1 cellular context compared by ENCODE assay signal in the genomic region with DNA sequence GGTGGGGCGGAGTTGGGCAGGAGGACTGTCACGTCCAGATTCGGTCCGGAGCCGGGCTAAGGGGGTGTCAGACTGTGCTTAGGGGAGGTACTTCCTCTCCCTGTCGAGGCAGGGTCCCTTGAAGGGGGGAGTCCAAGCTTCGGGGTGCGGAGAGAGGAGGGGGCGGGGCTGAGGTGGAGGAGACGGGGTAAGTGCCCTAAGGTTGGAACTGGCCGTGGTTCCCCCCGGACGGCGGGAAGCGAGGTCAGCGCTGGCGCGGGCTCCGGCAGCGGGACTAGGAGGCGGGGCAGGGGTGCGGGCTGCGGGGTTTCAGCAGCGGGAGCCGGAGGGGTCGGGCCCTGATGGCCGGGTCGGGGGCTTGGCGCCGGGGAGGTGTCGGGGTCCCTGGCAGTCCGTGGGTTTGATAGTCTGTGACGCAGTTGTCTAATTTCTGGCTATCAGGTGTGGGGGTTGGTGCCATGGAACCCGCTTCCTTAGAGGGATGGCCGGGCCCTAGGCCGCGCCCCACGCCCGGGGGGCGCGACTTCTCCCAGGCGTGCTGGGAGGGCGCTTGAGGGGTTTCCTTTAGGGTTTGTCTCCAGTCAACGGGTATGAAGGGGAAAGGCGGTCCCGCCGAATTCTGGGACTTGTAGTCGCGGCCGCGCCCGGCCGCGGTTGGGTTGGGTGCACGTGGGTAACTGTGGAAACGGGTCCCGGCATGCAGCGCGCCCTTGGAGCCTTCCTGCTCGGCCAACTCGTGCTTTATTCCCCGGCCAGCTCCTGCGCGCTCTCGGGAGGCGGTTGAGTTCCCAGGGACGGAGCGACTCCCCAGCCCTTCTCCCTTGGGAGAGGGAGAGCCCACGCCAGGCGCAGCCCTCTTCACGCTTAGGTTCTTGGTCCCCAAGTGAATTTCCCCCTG.
TF ChIP-seq lines count a peak whose summit lies in the region.

No MANE protein-coding gene starts in this region.

TF ChIP-seq in K562, 482 proteins besides CTCF, POLR2A, EP300 and RAD21 (continued from another document and continues in another):
- TF ChIP-seq, protein P1, sequence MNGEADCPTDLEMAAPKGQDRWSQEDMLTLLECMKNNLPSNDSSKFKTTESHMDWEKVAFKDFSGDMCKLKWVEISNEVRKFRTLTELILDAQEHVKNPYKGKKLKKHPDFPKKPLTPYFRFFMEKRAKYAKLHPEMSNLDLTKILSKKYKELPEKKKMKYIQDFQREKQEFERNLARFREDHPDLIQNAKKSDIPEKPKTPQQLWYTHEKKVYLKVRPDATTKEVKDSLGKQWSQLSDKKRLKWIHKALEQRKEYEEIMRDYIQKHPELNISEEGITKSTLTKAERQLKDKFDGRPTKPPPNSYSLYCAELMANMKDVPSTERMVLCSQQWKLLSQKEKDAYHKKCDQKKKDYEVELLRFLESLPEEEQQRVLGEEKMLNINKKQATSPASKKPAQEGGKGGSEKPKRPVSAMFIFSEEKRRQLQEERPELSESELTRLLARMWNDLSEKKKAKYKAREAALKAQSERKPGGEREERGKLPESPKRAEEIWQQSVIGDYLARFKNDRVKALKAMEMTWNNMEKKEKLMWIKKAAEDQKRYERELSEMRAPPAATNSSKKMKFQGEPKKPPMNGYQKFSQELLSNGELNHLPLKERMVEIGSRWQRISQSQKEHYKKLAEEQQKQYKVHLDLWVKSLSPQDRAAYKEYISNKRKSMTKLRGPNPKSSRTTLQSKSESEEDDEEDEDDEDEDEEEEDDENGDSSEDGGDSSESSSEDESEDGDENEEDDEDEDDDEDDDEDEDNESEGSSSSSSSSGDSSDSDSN (IDR thresholded peaks at IDR 0.05; ENCODE audit: borderline replicate concordance in 1 of 2, low read depth in 2 of 2, low read length in 2 of 2): 0 out of 4 replicates have a peak, but pooled peaks of 1 of the 2 experiments have one; percentile 20
- TF ChIP-seq ESRRB (CRISPR knock-in tag; IDR thresholded peaks at IDR 0.05; ENCODE audit: borderline replicate concordance) (no peak), CBX2 (IDR thresholded peaks at IDR 0.05; ENCODE audit: insufficient read depth, low read length, poor library complexity, severe bottlenecking) (no peak), L3MBTL2 (IDR thresholded peaks at IDR 0.05) (peak; percentile 77), ZNF780A (CRISPR knock-in tag; IDR thresholded peaks at IDR 0.05) (no peak), MAX (CRISPR knock-in tag; IDR thresholded peaks at IDR 0.05) (peak; percentile 82), MITF (IDR thresholded peaks at IDR 0.05) (peak; percentile 43; the same call in 1 of the 2 replicates), ATF2 (CRISPR knock-in tag; IDR thresholded peaks at IDR 0.05) (no peak), MYNN (IDR thresholded peaks at IDR 0.05) (no peak), MYNN (CRISPR knock-in tag; IDR thresholded peaks at IDR 0.05) (no peak), MAZ (CRISPR knock-in tag; conservative IDR thresholded peaks at IDR 0.05 in 1 of 2, IDR thresholded peaks at IDR 0.05 in 1 of 2) (peak in 1 of 2 experiments; percentile 8; a peak in 1 of 4 replicates), RBBP5 (IDR thresholded peaks at IDR 0.05; ENCODE audit: borderline replicate concordance, insufficient read depth, low read length, poor library complexity, severe bottlenecking) (peak; percentile 68), KDM5B (IDR thresholded peaks at IDR 0.05; ENCODE audit: insufficient replicate concordance, low read depth, low read length) (peak; percentile 55), SMAD4 (CRISPR knock-in tag; conservative IDR thresholded peaks at IDR 0.05) (no peak), SETDB1 (IDR thresholded peaks at IDR 0.05; ENCODE audit: low read length) (no peak), SIRT6 (IDR thresholded peaks at IDR 0.05; ENCODE audit: low read depth, low read length) (no peak), MLLT1 (IDR thresholded peaks at IDR 0.05) (0 out of 4 replicates have a peak, but pooled peaks of 1 of the 2 experiments have one; percentile 36), ZNF143 (CRISPR knock-in tag; IDR thresholded peaks at IDR 0.05) (peak; percentile 82), ZNF583 (CRISPR knock-in tag; IDR thresholded peaks at IDR 0.05) (no peak), RBM14 (IDR thresholded peaks at IDR 0.05; ENCODE audit: borderline replicate concordance, insufficient read depth, low read depth, low read length) (no peak), REST (CRISPR knock-in tag; IDR thresholded peaks at IDR 0.05; ENCODE audit: low read depth) (peak; percentile 38; the same call in 1 of the 2 replicates), JUND (IDR thresholded peaks at IDR 0.05; ENCODE audit: borderline replicate concordance, low read depth, low read length) (peak; percentile 3; the same call in 1 of the 2 replicates), JUND (tag; IDR thresholded peaks at IDR 0.05; ENCODE audit: borderline replicate concordance, low read depth, low read length) (no peak), EP400 (IDR thresholded peaks at IDR 0.05) (peak; percentile 84; the same call in 1 of the 2 replicates), HCFC1 (IDR thresholded peaks at IDR 0.05; ENCODE audit: low read depth, low read length) (peak; percentile 88), ZNF436 (CRISPR knock-in tag; IDR thresholded peaks at IDR 0.05) (no peak), ZNF785 (CRISPR knock-in tag; IDR thresholded peaks at IDR 0.05) (no peak), ZNF311 (CRISPR knock-in tag; IDR thresholded peaks at IDR 0.05) (no peak), ZFP36 (IDR thresholded peaks at IDR 0.05; ENCODE audit: low read depth, low read length, partially characterized antibody) (no peak), CXXC5 (CRISPR knock-in tag; IDR thresholded peaks at IDR 0.05) (peak; percentile 57; the same call in 1 of the 2 replicates), NFE2L1 (tag; IDR thresholded peaks at IDR 0.05; ENCODE audit: borderline replicate concordance, low read depth) (no peak), ZKSCAN1 (IDR thresholded peaks at IDR 0.05; ENCODE audit: low read depth, low read length) (no peak), CCNT2 (IDR thresholded peaks at IDR 0.05; ENCODE audit: borderline replicate concordance, extremely low read depth, insufficient read length, low read depth, low read length) (peak; percentile 49), STAT5A (IDR thresholded peaks at IDR 0.05; ENCODE audit: borderline replicate concordance, low read length) (no peak), GATAD2A (IDR thresholded peaks at IDR 0.05) (0 out of 2 replicates have a peak, but pooled peaks have one; percentile 5), PCBP2 (IDR thresholded peaks at IDR 0.05; ENCODE audit: low read depth, low read length, poor library complexity, severe bottlenecking) (no peak)
- TF ChIP-seq, protein P2, sequence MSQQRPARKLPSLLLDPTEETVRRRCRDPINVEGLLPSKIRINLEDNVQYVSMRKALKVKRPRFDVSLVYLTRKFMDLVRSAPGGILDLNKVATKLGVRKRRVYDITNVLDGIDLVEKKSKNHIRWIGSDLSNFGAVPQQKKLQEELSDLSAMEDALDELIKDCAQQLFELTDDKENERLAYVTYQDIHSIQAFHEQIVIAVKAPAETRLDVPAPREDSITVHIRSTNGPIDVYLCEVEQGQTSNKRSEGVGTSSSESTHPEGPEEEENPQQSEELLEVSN (IDR thresholded peaks at IDR 0.05; ENCODE audit: borderline replicate concordance in 1 of 2, extremely low read depth in 1 of 2, insufficient read depth in 1 of 2, insufficient read length in 1 of 2, low read depth in 1 of 2, low read length in 1 of 2, poor library complexity in 1 of 2, severe bottlenecking in 1 of 2): peak; percentile 82
- TF ChIP-seq, protein P3, sequence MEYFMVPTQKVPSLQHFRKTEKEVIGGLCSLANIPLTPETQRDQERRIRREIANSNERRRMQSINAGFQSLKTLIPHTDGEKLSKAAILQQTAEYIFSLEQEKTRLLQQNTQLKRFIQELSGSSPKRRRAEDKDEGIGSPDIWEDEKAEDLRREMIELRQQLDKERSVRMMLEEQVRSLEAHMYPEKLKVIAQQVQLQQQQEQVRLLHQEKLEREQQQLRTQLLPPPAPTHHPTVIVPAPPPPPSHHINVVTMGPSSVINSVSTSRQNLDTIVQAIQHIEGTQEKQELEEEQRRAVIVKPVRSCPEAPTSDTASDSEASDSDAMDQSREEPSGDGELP (CRISPR knock-in tag; IDR thresholded peaks at IDR 0.05; ENCODE audit: borderline replicate concordance): peak; percentile 54; the same call in 1 of the 2 replicates
- TF ChIP-seq, protein P4, sequence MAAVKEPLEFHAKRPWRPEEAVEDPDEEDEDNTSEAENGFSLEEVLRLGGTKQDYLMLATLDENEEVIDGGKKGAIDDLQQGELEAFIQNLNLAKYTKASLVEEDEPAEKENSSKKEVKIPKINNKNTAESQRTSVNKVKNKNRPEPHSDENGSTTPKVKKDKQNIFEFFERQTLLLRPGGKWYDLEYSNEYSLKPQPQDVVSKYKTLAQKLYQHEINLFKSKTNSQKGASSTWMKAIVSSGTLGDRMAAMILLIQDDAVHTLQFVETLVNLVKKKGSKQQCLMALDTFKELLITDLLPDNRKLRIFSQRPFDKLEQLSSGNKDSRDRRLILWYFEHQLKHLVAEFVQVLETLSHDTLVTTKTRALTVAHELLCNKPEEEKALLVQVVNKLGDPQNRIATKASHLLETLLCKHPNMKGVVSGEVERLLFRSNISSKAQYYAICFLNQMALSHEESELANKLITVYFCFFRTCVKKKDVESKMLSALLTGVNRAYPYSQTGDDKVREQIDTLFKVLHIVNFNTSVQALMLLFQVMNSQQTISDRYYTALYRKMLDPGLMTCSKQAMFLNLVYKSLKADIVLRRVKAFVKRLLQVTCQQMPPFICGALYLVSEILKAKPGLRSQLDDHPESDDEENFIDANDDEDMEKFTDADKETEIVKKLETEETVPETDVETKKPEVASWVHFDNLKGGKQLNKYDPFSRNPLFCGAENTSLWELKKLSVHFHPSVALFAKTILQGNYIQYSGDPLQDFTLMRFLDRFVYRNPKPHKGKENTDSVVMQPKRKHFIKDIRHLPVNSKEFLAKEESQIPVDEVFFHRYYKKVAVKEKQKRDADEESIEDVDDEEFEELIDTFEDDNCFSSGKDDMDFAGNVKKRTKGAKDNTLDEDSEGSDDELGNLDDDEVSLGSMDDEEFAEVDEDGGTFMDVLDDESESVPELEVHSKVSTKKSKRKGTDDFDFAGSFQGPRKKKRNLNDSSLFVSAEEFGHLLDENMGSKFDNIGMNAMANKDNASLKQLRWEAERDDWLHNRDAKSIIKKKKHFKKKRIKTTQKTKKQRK (IDR thresholded peaks at IDR 0.05; ENCODE audit: borderline replicate concordance, low read depth, low read length): no peak
